In the genomic region with DNA sequence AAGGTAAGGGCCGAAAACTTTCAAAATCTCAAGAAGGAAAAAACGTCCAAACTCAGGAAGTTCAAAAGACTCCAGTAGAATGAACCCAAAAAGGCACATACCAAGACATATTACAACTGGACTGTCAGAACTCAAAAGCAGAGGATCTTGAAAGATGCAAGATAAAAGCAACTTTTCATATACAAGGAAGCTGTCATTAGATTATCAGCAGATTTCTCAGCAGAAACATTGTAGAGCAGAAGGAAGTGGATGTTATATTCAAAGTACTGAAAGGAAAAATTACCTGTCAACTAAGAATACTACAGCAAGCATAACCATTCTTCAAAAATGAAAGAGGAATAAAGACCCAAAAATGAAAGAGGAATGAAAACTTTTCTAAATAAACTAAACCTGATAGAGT, we compare ENCODE assay signal across 7 cellular contexts.
"Had no signal": no experiment of that assay in that cellular context is flagged by ENCODE, and none has a peak within 500 bp of the region (broad histone marks: within the 10 kb centered on the region; RNA-seq: fewer than 3 reads in every experiment).

No MANE protein-coding gene starts in this region.

- FAIRE-seq: GM12878, GM12891, GM12892, GM18507, GM19239 had no signal

- ATAC-seq: GM12878 had no signal

- DNase-seq: GDM1, GF-D8 had no signal

- H3K4me3 ChIP-seq: GM12878 had no signal
